Comparison of ENCODE assay signal across 8 cellular contexts in genomic region chr11:66676931-66677598, GRCh38. TPM values are rescaled to one million over a fixed set of nuclear protein-coding genes. Genes with fewer than 3 reads are reported as not detected.
DNase-seq lines count a peak whose midpoint lies in the region; ATAC-seq and TF ChIP-seq lines count a peak whose summit lies in the region.

No MANE protein-coding gene starts in this region.

- CTCF ChIA-PET in AG04449 (lab: Yijun Ruan, JAX) = interaction anchor here (1.1 to 7.0 kb wide), 20 partner anchors 9 to 269 kb away, joined by 3 to 115 read pairs (median 8); partner anchors contain the start of genes BBS1, MRPL11, PELI3 and RBM4

- peaks cover 43% of the 10 kb centered on the region for H3K4me1 Mint-ChIP-seq in central memory CD8-positive, alpha-beta T cell

- H3K4me1 ChIP-seq in mucosa of stomach (ENCODE audit: control insufficient read depth, insufficient read depth, low read length) = peaks cover 14% of the 10 kb centered on the region

- no peak for DNase-seq in AG04449 (ENCODE audit: low read depth, low spot score)
- no peak for DNase-seq in central memory CD8-positive, alpha-beta T cell (ENCODE audit: low spot score in 2 of 2)
- no peak for DNase-seq in SK-N-DZ (ENCODE audit: low spot score)
- DNase-seq in stimulated activated CD4-positive, alpha-beta T cell treated with anti-CD3 and anti-CD28 coated beads, Interleukin-4, amount 100 ng/mL, for 1 hour = no peak
- DNase-seq in dermis blood vessel endothelial cell = no peak

- H3K27me3 ChIP-seq in mucosa of stomach (ENCODE audit: control insufficient read depth, insufficient read depth, low read length) = no peaks in the 10 kb centered on the region

- H3K9ac ChIP-seq in mucosa of stomach (ENCODE audit: low read length) = peak overlapping the region; percentile 86

- H3K36me3 Mint-ChIP-seq in central memory CD8-positive, alpha-beta T cell (ENCODE audit: insufficient read depth) = peaks cover 15% of the 10 kb centered on the region

- no peaks in the 10 kb centered on the region for H3K27me3 Mint-ChIP-seq in central memory CD8-positive, alpha-beta T cell

- peak overlapping the region; percentile 98 for H3K4me3 Mint-ChIP-seq in central memory CD8-positive, alpha-beta T cell

- no peaks in the 10 kb centered on the region for H3K36me3 ChIP-seq in mucosa of stomach (ENCODE audit: control insufficient read depth, insufficient read depth, low read length)

- H3K27ac Mint-ChIP-seq in central memory CD8-positive, alpha-beta T cell (ENCODE audit: low read depth) = peak overlapping the region; percentile 99

- H3K4me3 ChIP-seq in AG04449 (ENCODE audit: low read depth, low read length) = peak overlapping the region; percentile 75
- H3K4me3 ChIP-seq in mucosa of stomach (ENCODE audit: low read length) = peak overlapping the region; percentile 28

- no peaks in the 10 kb centered on the region for H3K9me3 Mint-ChIP-seq in central memory CD8-positive, alpha-beta T cell

- no peaks in the 10 kb centered on the region for H3K9me3 ChIP-seq in mucosa of stomach (ENCODE audit: control insufficient read depth, low read length)

- POLR2A ChIA-PET in AG04449 (lab: Yijun Ruan, JAX) = interaction anchor here (0.9 to 2.0 kb wide), 6 partner anchors 60 to 267 kb away, joined by 3 to 11 read pairs (median 6); partner anchors contain the start of genes ACTN3, CCDC87, CCS and DPP3

- TF ChIP-seq CTCF in AG04449 (IDR thresholded peaks at IDR 0.05; ENCODE audit: insufficient read depth, low read length, missing control alignments) = no peak

- ATAC-seq in HG02938 (IDR thresholded peaks at IDR 0.05; ENCODE audit: unreplicated experiment) = peak; percentile 35
- no peak for ATAC-seq in central memory CD8-positive, alpha-beta T cell (replicated peaks; ENCODE audit: extremely low read depth, poor library complexity, severe bottlenecking)
- no peak for ATAC-seq in HG03175 (IDR thresholded peaks at IDR 0.05; ENCODE audit: unreplicated experiment)

RNA-seq across cellular contexts. Expression of gene RBM4B, which starts 0.6 kb away (rescaled TPM):
- 56.1 and 58.2 TPM in 2 replicates for polyA plus RNA-seq in SK-N-DZ (2014; cell fraction: cytosol; rRNA removed)
- polyA plus RNA-seq in SK-N-DZ (2014; cell fraction: nucleus; rRNA removed) = 101 and 117 TPM in 2 replicates
- total RNA-seq in dermis blood vessel endothelial cell = 24.2 and 28.4 TPM in 2 replicates

RNA-seq across cellular contexts. Expression of gene RBM4, which starts 38.6 kb away (rescaled TPM):
- 251 and 299 TPM in 2 replicates for polyA plus RNA-seq in SK-N-DZ (2014; cell fraction: cytosol; rRNA removed)
- polyA plus RNA-seq in SK-N-DZ (2014; cell fraction: nucleus; rRNA removed) = 126 and 151 TPM in 2 replicates
- 125 and 157 TPM in 2 replicates for total RNA-seq in dermis blood vessel endothelial cell

RNA-seq across cellular contexts. Expression of gene SPTBN2, which starts 52.0 kb away (rescaled TPM):
- polyA plus RNA-seq in SK-N-DZ (2014; cell fraction: cytosol; rRNA removed) = 56.3 and 63.2 TPM in 2 replicates
- polyA plus RNA-seq in SK-N-DZ (2014; cell fraction: nucleus; rRNA removed) = 162 and 168 TPM in 2 replicates
- total RNA-seq in dermis blood vessel endothelial cell = 36.8 and 50.4 TPM in 2 replicates
